Comparison of ENCODE assay signal across 1 cellular context in genomic region chr1:95233321-95233736, GRCh38.
TF ChIP-seq lines count a peak whose summit lies in the region.

No MANE protein-coding gene starts in this region.

TF ChIP-seq in HepG2, 621 proteins besides CTCF, POLR2A, EP300 and RAD21 (continued from another document):
- TF ChIP-seq STAT6 (CRISPR knock-in tag; IDR thresholded peaks at IDR 0.05; ENCODE audit: borderline replicate concordance) (no peak), ZNF44 (CRISPR knock-in tag; IDR thresholded peaks at IDR 0.05) (0 out of 2 replicates have a peak, but pooled peaks have one; percentile 60), CHD2 (IDR thresholded peaks at IDR 0.05; ENCODE audit: low read depth, low read length) (no peak), SAP130 (CRISPR knock-in tag; IDR thresholded peaks at IDR 0.05; ENCODE audit: low read depth) (peak; percentile 73), ZSCAN25 (CRISPR knock-in tag; IDR thresholded peaks at IDR 0.05) (no peak), GTF3A (CRISPR knock-in tag; conservative IDR thresholded peaks at IDR 0.05) (no peak), HDAC1 (CRISPR knock-in tag; IDR thresholded peaks at IDR 0.05) (peak; percentile 44; the same call in 1 of the 2 replicates), DRAP1 (CRISPR knock-in tag; IDR thresholded peaks at IDR 0.05) (0 out of 2 replicates have a peak, but pooled peaks have one; percentile 24), ZNF292 (CRISPR knock-in tag; IDR thresholded peaks at IDR 0.05; ENCODE audit: borderline replicate concordance, low read depth) (peak; percentile 19; the same call in 1 of the 2 replicates), ZNF607 (CRISPR knock-in tag; IDR thresholded peaks at IDR 0.05; ENCODE audit: borderline replicate concordance) (0 out of 2 replicates have a peak, but pooled peaks have one; percentile 52), HNRNPLL (IDR thresholded peaks at IDR 0.05; ENCODE audit: low read depth, low read length, poor library complexity, severe bottlenecking) (no peak), FOXJ3 (CRISPR knock-in tag; IDR thresholded peaks at IDR 0.05; ENCODE audit: borderline replicate concordance) (no peak), ZNF652 (CRISPR knock-in tag; IDR thresholded peaks at IDR 0.05; ENCODE audit: borderline replicate concordance, low read depth) (no peak), ZMYM3 (CRISPR knock-in tag; IDR thresholded peaks at IDR 0.05) (peak; percentile 58; the same call in 1 of the 2 replicates), DMTF1 (CRISPR knock-in tag; IDR thresholded peaks at IDR 0.05) (no peak), SNAPC4 (CRISPR knock-in tag; IDR thresholded peaks at IDR 0.05) (0 out of 2 replicates have a peak, but pooled peaks have one; percentile 13), ELF1 (CRISPR knock-in tag; IDR thresholded peaks at IDR 0.05) (no peak), ZNF772 (CRISPR knock-in tag; IDR thresholded peaks at IDR 0.05) (0 out of 2 replicates have a peak, but pooled peaks have one; percentile 46), FLYWCH1 (CRISPR knock-in tag; IDR thresholded peaks at IDR 0.05) (no peak), IRF2 (CRISPR knock-in tag; IDR thresholded peaks at IDR 0.05) (peak; percentile 44; the same call in 1 of the 2 replicates), CCDC6 (CRISPR knock-in tag; IDR thresholded peaks at IDR 0.05) (no peak), ZUFSP (CRISPR knock-in tag; IDR thresholded peaks at IDR 0.05; ENCODE audit: borderline replicate concordance) (no peak)
